ENCODE assay signal across 16 cellular contexts in the genomic region with DNA sequence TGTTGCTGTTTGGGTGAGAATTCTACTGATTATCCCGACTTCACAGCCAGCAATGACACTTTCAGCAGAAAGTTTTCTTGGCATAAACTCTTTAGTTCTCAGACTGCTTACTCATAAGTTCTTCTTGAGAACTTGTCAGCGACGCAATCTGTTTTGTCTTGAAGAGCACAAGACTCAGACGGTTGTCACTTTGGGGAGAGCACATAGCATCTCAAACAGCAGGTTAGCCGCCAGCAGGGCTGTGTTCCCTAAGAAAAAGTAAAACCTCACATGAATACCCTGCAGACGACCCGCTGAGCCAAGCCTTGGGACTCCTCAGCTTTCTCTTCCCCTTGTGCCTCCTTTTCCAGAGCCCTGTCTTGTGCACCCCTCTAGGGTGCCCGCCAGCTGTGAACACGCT. TPM values are rescaled to one million over a fixed set of nuclear protein-coding genes. Genes with fewer than 3 reads are reported as not detected.
A peak's percentile ranks its signal among the peaks of the same experiment; 100 is the strongest.
DNase-seq lines count a peak whose midpoint lies in the region; ATAC-seq and TF ChIP-seq lines count a peak whose summit lies in the region.
"Had no signal": no experiment of that assay in that cellular context is flagged by ENCODE, and none has a peak within 500 bp of the region (broad histone marks: within the 10 kb centered on the region; RNA-seq: fewer than 3 reads in every experiment).

No MANE protein-coding gene starts in this region.

- H3K9me3 Mint-ChIP-seq in endodermal cell = no peaks in the 10 kb centered on the region
- H3K9me3 Mint-ChIP-seq in nephron progenitor cell = no peaks in the 10 kb centered on the region

- H2BK20ac ChIP-seq in IMR-90 (ENCODE audit: low read depth, low read length) = no peak overlapping the region

- H3K27ac Mint-ChIP-seq in endodermal cell = no peak overlapping the region
- H3K27ac Mint-ChIP-seq in nephron progenitor cell = peak overlapping the region; percentile 49

- no peak overlapping the region for H4K8ac ChIP-seq in IMR-90 (ENCODE audit: low read depth in 2 of 2, low read length in 2 of 2)

- dilution Hi-C loops in IMR-90 (cut with HindIII; ENCODE audit: low sequenced_read_pairs, unreplicated experiment) = no loop called here

- no peak overlapping the region for H2BK120ac ChIP-seq in IMR-90 (ENCODE audit: low read depth, low read length)

- H3K9me3 ChIP-seq in IMR-90 (ENCODE audit: control insufficient read depth, insufficient read depth, low read length) = no peaks in the 10 kb centered on the region
- H3K9me3 ChIP-seq in endodermal cell (ENCODE audit: control insufficient read depth, low read length) = no peaks in the 10 kb centered on the region
- H3K9me3 ChIP-seq: vagina had no signal

- H3K4me2 ChIP-seq in IMR-90 (ENCODE audit: low read depth, low read length) = no peak overlapping the region

- H3K27ac ChIP-seq in IMR-90 (ENCODE audit: insufficient read depth, low read length) = no peak overlapping the region
- H3K27ac ChIP-seq in endodermal cell (ENCODE audit: low read depth, low read length) = peak overlapping the region; percentile 57
- H3K27ac ChIP-seq: coronary artery, vagina had no signal

- H3K4me1 Mint-ChIP-seq in endodermal cell (no peaks in the 10 kb centered on the region), nephron progenitor cell (peaks cover 21% of the 10 kb centered on the region)

- DNase-seq in Ammon's horn (ENCODE audit: low spot score) = peak; percentile 56
- DNase-seq in IMR-90 = peak; percentile 28
- no peak for DNase-seq in endodermal cell
- no peak for DNase-seq in nephron progenitor cell
- DNase-seq in NCI-H2081 treated with DMSO at 0.1 percent for 48 hours (lab: John Stamatoyannopoulos, UW) = no peak
- no peak for DNase-seq in SHP77 (lab: John Stamatoyannopoulos, UW)
- DNase-seq in NCI-H2107 (lab: John Stamatoyannopoulos, UW) = no peak
- DNase-seq: activated CD4-positive, alpha-beta T cell treated with anti-CD3 and anti-CD28 coated beads, Interleukin-2, amount 50 U/mL, for 1 hour; activated T-cell treated with anti-CD3 and anti-CD28 coated beads, Interleukin-2, amount 50 U/mL, for 1 hour; kidney glomerular epithelial cell; NCI-H187 treated with DMSO at 0.1 percent for 48 hours; NCI-H510A treated with DMSO at 0.1 percent for 48 hours had no signal

- CTCF ChIA-PET in IMR-90 (lab: Yijun Ruan, JAX) = no interaction called here

- no peak for TF ChIP-seq RAD21 in IMR-90 (IDR thresholded peaks at IDR 0.05; ENCODE audit: low read length)

- H3K9me1 ChIP-seq in IMR-90 (ENCODE audit: insufficient read depth, low read length) = no peaks in the 10 kb centered on the region; the same call in 1 of the 2 replicates

- no TSS peak for BruUV-seq in IMR-90 (replicated peaks; lab: Mats Ljungman, UMichigan)

- no peaks in the 10 kb centered on the region for H3K27me3 ChIP-seq in IMR-90 (ENCODE audit: control insufficient read depth, insufficient read depth, low read length)
- no peaks in the 10 kb centered on the region for H3K27me3 ChIP-seq in endodermal cell (ENCODE audit: control insufficient read depth, insufficient read depth, low read length, poor library complexity, severe bottlenecking)
- H3K27me3 ChIP-seq: vagina had no signal

- H4K91ac ChIP-seq in IMR-90 (ENCODE audit: insufficient read depth, low read depth, low read length) = no peak overlapping the region

- H3K23ac ChIP-seq in IMR-90 (ENCODE audit: low read depth, low read length) = no peak overlapping the region

- no peak overlapping the region for H3K4me3 Mint-ChIP-seq in endodermal cell
- H3K4me3 Mint-ChIP-seq in nephron progenitor cell = no peak overlapping the region

- H3K36me3 ChIP-seq in IMR-90 (ENCODE audit: control insufficient read depth, insufficient read depth, low read length) (peaks cover 9% of the 10 kb centered on the region), endodermal cell (ENCODE audit: control insufficient read depth, insufficient read depth, low read length) (peaks cover 42% of the 10 kb centered on the region)

- 67% methylated on average over 3 of the region's 9 CpGs; no CpG with 5 or more reads in 1 of the 2 experiments for WGBS in IMR-90 (ENCODE audit: extremely low coverage in 2 of 2, insufficient read length in 1 of 2), 2 experiments
- 86% methylated on average over 7 to 9 of the region's 9 CpGs for WGBS in endodermal cell (ENCODE audit: insufficient coverage in 1 of 2, insufficient read length in 1 of 2), 2 experiments

- no peak for TF ChIP-seq POLR2A in IMR-90 (IDR thresholded peaks at IDR 0.05; ENCODE audit: low read depth, low read length)

- ATAC-seq in IMR-90 (ENCODE audit: low read depth) (no peak), HG03039 (IDR thresholded peaks at IDR 0.05; ENCODE audit: unreplicated experiment) (no peak)

- no peak overlapping the region for H3K56ac ChIP-seq in IMR-90 (ENCODE audit: extremely low read depth, insufficient read depth, low read length)

- POLR2A ChIA-PET in IMR-90 (lab: Charles Lee; ENCODE audit: unreplicated experiment) = no interaction called here

- TF ChIP-seq CTCF in IMR-90 (conservative IDR thresholded peaks at IDR 0.05; ENCODE audit: low read depth, low read length) = no peak
- TF ChIP-seq CTCF in endodermal cell (conservative IDR thresholded peaks at IDR 0.05) = no peak
- no peak for TF ChIP-seq CTCF in nephron progenitor cell (IDR thresholded peaks at IDR 0.05)

- H3K36me3 Mint-ChIP-seq in endodermal cell (ENCODE audit: low read depth) = peaks cover 34% of the 10 kb centered on the region
- H3K36me3 Mint-ChIP-seq in nephron progenitor cell (ENCODE audit: low read depth) = peaks cover 28% of the 10 kb centered on the region

- H2BK5ac ChIP-seq in IMR-90 (ENCODE audit: low read depth, low read length, poor library complexity, severe bottlenecking) = no peak overlapping the region

- H3K4me3 ChIP-seq in IMR-90 (ENCODE audit: insufficient read depth, low read depth, low read length) = no peak overlapping the region
- H3K4me3 ChIP-seq in endodermal cell (ENCODE audit: low read length) = no peak overlapping the region
- H3K4me3 ChIP-seq: coronary artery, vagina had no signal

- H2AK5ac ChIP-seq in IMR-90 (ENCODE audit: low read depth, low read length) = no peak overlapping the region

- no peaks in the 10 kb centered on the region for H4K20me1 ChIP-seq in IMR-90 (ENCODE audit: insufficient read depth, low read length)

- intact Hi-C loops in IMR-90 (cut with micrococcal nuclease) = no loop called here

- H3K27me3 Mint-ChIP-seq in endodermal cell (ENCODE audit: insufficient read depth) (no peaks in the 10 kb centered on the region), nephron progenitor cell (ENCODE audit: low read depth, poor library complexity) (peaks cover under 1% of the 10 kb centered on the region)

- no peak overlapping the region for H2BK15ac ChIP-seq in IMR-90 (ENCODE audit: low read depth, low read length)

- no peak overlapping the region for H2AK9ac ChIP-seq in IMR-90 (replicated peaks; ENCODE audit: low read depth, low read length, poor library complexity)

- no peak overlapping the region for H4K5ac ChIP-seq in IMR-90 (ENCODE audit: low read depth, low read length)

- no peak overlapping the region for H3K18ac ChIP-seq in IMR-90 (ENCODE audit: low read depth, low read length)

- 0 out of 4 replicates have a peak, but pooled peaks cover 0 to 4% of the 10 kb centered on the region in 2 experiments for H3K79me1 ChIP-seq in IMR-90 (ENCODE audit: low read depth in 1 of 2, low read length in 2 of 2)

- H2AFZ ChIP-seq in IMR-90 (replicated peaks; ENCODE audit: low read length, poor library complexity) = no peak overlapping the region

- H3K4me1 ChIP-seq in IMR-90 (ENCODE audit: control insufficient read depth, insufficient read depth, low read length) (no peaks in the 10 kb centered on the region), endodermal cell (ENCODE audit: control insufficient read depth, insufficient read depth, low read length) (no peaks in the 10 kb centered on the region)
- H3K4me1 ChIP-seq: vagina had no signal

- no peak overlapping the region for H3K14ac ChIP-seq in IMR-90 (replicated peaks; ENCODE audit: low read depth, low read length)

- H3K9ac ChIP-seq in IMR-90 (ENCODE audit: low read depth, low read length) (no peak overlapping the region), endodermal cell (ENCODE audit: extremely low read depth, low read length, poor library complexity, severe bottlenecking) (no peak overlapping the region)

- H3K4ac ChIP-seq in IMR-90 (ENCODE audit: low read depth, low read length) = no peak overlapping the region

- in situ Hi-C loops in IMR-90 (cut with MboI; ENCODE audit: low sequenced_read_pairs) = no loop called here

RNA-seq across cellular contexts. Expression of a gene that starts 11.4 kb away (rescaled TPM):
- total RNA-seq in IMR-90 (2012; rRNA removed) (0.18 and 0.28 TPM in 2 replicates), endodermal cell (1 to 10 TPM; 3.8 to 4.4 TPM)
- polyA plus RNA-seq in IMR-90 (2012; rRNA removed) = 0.20 and 0.26 TPM in 2 replicates
- polyA plus RNA-seq in IMR-90 (2012; cell fraction: cytosol; rRNA removed) = 0.18 and 0.20 TPM in 2 replicates
- 0.09 TPM in 2 replicates for polyA plus RNA-seq in IMR-90 (2012; cell fraction: nucleus; rRNA removed; ENCODE audit: low replicate concordance)
- polyA plus RNA-seq in endodermal cell (2013, experiment 1 of 2) = 1.0 TPM
- polyA plus RNA-seq in endodermal cell (2013, experiment 2 of 2) = 0.83 TPM
- total RNA-seq: SK-MEL-5 had no signal

RNA-seq across cellular contexts. Expression of a gene that starts 43.8 kb away (rescaled TPM):
- total RNA-seq in IMR-90 (2012; rRNA removed) = 8.6 and 13.4 TPM in 2 replicates
- 3.8 and 6.0 TPM in 2 replicates for polyA plus RNA-seq in IMR-90 (2012; rRNA removed)
- 3.1 and 5.7 TPM in 2 replicates for polyA plus RNA-seq in IMR-90 (2012; cell fraction: cytosol; rRNA removed)
- polyA plus RNA-seq in IMR-90 (2012; cell fraction: nucleus; rRNA removed; ENCODE audit: low replicate concordance) = 4.3 and 7.0 TPM in 2 replicates
- total RNA-seq in endodermal cell = 10 to 100 TPM; 36.0 to 37.6 TPM
- polyA plus RNA-seq in endodermal cell (2013, experiment 1 of 2) = 10.6 TPM
- polyA plus RNA-seq in endodermal cell (2013, experiment 2 of 2) = 11.3 TPM

RNA-seq across cellular contexts. Expression of a gene that starts 46.8 kb away (rescaled TPM):
- total RNA-seq in IMR-90 (2012; rRNA removed) = 12.5 and 13.1 TPM in 2 replicates
- polyA plus RNA-seq in IMR-90 (2012; rRNA removed) = 6.9 and 8.0 TPM in 2 replicates
- 2.5 TPM in 2 replicates for polyA plus RNA-seq in IMR-90 (2012; cell fraction: cytosol; rRNA removed)
- polyA plus RNA-seq in IMR-90 (2012; cell fraction: nucleus; rRNA removed; ENCODE audit: low replicate concordance) = 4.5 and 13.3 TPM in 2 replicates
- total RNA-seq in endodermal cell = 10 to 100 TPM; 23.1 to 31.6 TPM
- polyA plus RNA-seq in endodermal cell (2013, experiment 1 of 2) = 11.8 TPM
- polyA plus RNA-seq in endodermal cell (2013, experiment 2 of 2) = 10.7 TPM

RNA-seq across cellular contexts. Expression of a gene that starts 49.5 kb away (rescaled TPM):
- 5.3 and 7.0 TPM in 2 replicates for total RNA-seq in IMR-90 (2012; rRNA removed)
- 7.8 and 8.3 TPM in 2 replicates for polyA plus RNA-seq in IMR-90 (2012; rRNA removed)
- 8.0 and 8.7 TPM in 2 replicates for polyA plus RNA-seq in IMR-90 (2012; cell fraction: cytosol; rRNA removed)
- polyA plus RNA-seq in IMR-90 (2012; cell fraction: nucleus; rRNA removed; ENCODE audit: low replicate concordance) = 19.8 and 20.6 TPM in 2 replicates
- 10 to 100 TPM; 15.5 to 16.1 TPM for total RNA-seq in endodermal cell
- polyA plus RNA-seq in endodermal cell (2013, experiment 1 of 2) = 11.4 TPM
- polyA plus RNA-seq in endodermal cell (2013, experiment 2 of 2) = 9.0 TPM

Comparison
In these comparisons a context has a peak if more than half of its experiments do, and no peak if none do; other contexts are left out.
1. DNase-seq: peak in Ammon's horn (single experiment) and IMR-90 (single experiment); none in endodermal cell (single experiment), nephron progenitor cell (single experiment), NCI-H2081 treated with DMSO at 0.1 percent for 48 hours (single experiment), SHP77 (0 of 2) and NCI-H2107 (single experiment).